26 cellular contexts compared by ENCODE assay signal in the genomic region with DNA sequence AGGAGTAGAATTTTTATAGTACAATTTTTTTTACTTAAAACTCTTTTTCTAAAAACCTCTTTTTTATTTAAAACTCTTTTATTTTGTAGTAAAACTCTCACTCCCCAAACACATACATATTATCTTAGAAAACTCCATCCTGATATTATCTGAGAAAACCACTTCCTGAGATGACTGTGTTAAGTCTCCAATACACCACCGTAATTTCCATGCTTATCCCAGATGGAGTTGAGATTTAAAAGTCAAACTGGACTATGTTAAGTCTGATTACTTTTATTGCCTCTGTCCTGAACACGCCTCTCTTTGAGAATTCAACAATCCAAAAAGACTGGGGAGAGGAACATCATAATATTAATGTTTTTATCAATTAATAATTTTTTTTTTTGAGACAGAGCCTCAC. TPM values are rescaled to one million over a fixed set of nuclear protein-coding genes. Genes with fewer than 3 reads are reported as not detected.
"Had no signal": no experiment of that assay in that cellular context is flagged by ENCODE, and none has a peak within 500 bp of the region (broad histone marks: within the 10 kb centered on the region; RNA-seq: fewer than 3 reads in every experiment).

No MANE protein-coding gene starts in this region.

- ATAC-seq: activated CD4-positive, alpha-beta T cell treated with anti-CD3 and anti-CD28 coated beads for 36 hours; activated CD8-positive, alpha-beta T cell treated with anti-CD3 and anti-CD28 coated beads, Interleukin-2, amount 10 ng/mL, durations not matched to agents 7 days and 5 days; effector memory CD8-positive, alpha-beta T cell; left colon; stimulated activated naive CD8-positive, alpha-beta T cell treated with anti-CD3 and anti-CD28 coated beads, Interleukin-15, Interleukin-2, amounts not matched to agents 100 U/mL and 50 U/mL, for 24 hours had no signal

- DNase-seq: activated CD4-positive, alpha-beta T cell treated with anti-CD3 and anti-CD28 coated beads for 36 hours; activated CD4-positive, CD25-positive, alpha-beta regulatory T cell; activated CD8-positive, alpha-beta T cell treated with anti-CD3 and anti-CD28 coated beads, Interleukin-2, amount 10 ng/mL, durations not matched to agents 7 days and 5 days; activated effector memory CD4-positive, alpha-beta T cell treated with Interleukin-2 at 50 U/mL for 16 hours; activated naive CD4-positive, alpha-beta T cell treated with Interleukin-2 at 50 U/mL for 16 hours; adrenal gland; aorta; dorsolateral prefrontal cortex; effector memory CD8-positive, alpha-beta T cell; kidney; left colon; naive B cell; ovary; right lobe of liver; stimulated activated CD4-positive, alpha-beta T cell treated with anti-CD3 and anti-CD28 coated beads, Interleukin-2, amount 100 ng/mL, for 48 hours; stimulated activated naive CD8-positive, alpha-beta T cell treated with anti-CD3 and anti-CD28 coated beads, Interleukin-15, Interleukin-2, amounts not matched to agents 100 U/mL and 50 U/mL, for 24 hours; testis; transverse colon had no signal

- H3K27ac Mint-ChIP-seq: activated CD4-positive, alpha-beta T cell treated with anti-CD3 and anti-CD28 coated beads for 36 hours; activated CD8-positive, alpha-beta T cell treated with anti-CD3 and anti-CD28 coated beads, Interleukin-2, amount 10 ng/mL, durations not matched to agents 7 days and 5 days; activated naive CD8-positive, alpha-beta T cell; brain; effector memory CD8-positive, alpha-beta T cell; mesothelial cell of epicardium; naive B cell; progenitor cell of endocrine pancreas; T-helper 2 cell treated with Interferon-gamma antibody and Interleukin-4, amounts not matched to agents 5 μg/mL and 100 μg/mL, for 36 hours had no signal

- H3K36me3 ChIP-seq: adrenal gland, ovary had no signal

- H3K27me3 Mint-ChIP-seq: activated CD4-positive, alpha-beta T cell treated with anti-CD3 and anti-CD28 coated beads for 36 hours; activated naive CD8-positive, alpha-beta T cell; brain; effector memory CD8-positive, alpha-beta T cell; progenitor cell of endocrine pancreas had no signal

- H3K27ac ChIP-seq: adrenal gland, coronary artery, dorsolateral prefrontal cortex, esophagus muscularis mucosa, ovary, testis, transverse colon had no signal

- H3K4me1 ChIP-seq: esophagus muscularis mucosa, testis, transverse colon had no signal

- H3K36me3 Mint-ChIP-seq: activated naive CD8-positive, alpha-beta T cell; brain; mesothelial cell of epicardium; naive B cell had no signal

- H3K27me3 ChIP-seq: adrenal gland, dorsolateral prefrontal cortex, esophagus muscularis mucosa, ovary, right lobe of liver, testis, transverse colon had no signal

- H3K9me3 Mint-ChIP-seq: brain; mesothelial cell of epicardium; T-helper 2 cell treated with Interferon-gamma antibody and Interleukin-4, amounts not matched to agents 5 μg/mL and 100 μg/mL, for 36 hours had no signal

- H3K4me3 ChIP-seq: adrenal gland, coronary artery, dorsolateral prefrontal cortex, esophagus muscularis mucosa, ovary, right lobe of liver, testis, transverse colon had no signal

- H3K4me3 Mint-ChIP-seq: activated CD4-positive, alpha-beta T cell treated with anti-CD3 and anti-CD28 coated beads for 36 hours; activated CD8-positive, alpha-beta T cell treated with anti-CD3 and anti-CD28 coated beads, Interleukin-2, amount 10 ng/mL, durations not matched to agents 7 days and 5 days; activated naive CD8-positive, alpha-beta T cell; brain; effector memory CD8-positive, alpha-beta T cell; mesothelial cell of epicardium; naive B cell; T-helper 2 cell treated with Interferon-gamma antibody and Interleukin-4, amounts not matched to agents 5 μg/mL and 100 μg/mL, for 36 hours had no signal

- H3K4me1 Mint-ChIP-seq: activated CD4-positive, alpha-beta T cell treated with anti-CD3 and anti-CD28 coated beads for 36 hours; brain; naive B cell had no signal

- H3K9me3 ChIP-seq: adrenal gland, esophagus muscularis mucosa, ovary, right lobe of liver, testis, transverse colon had no signal

RNA-seq across cellular contexts. Expression of a gene that starts 3.7 kb away (rescaled TPM):
- total RNA-seq: activated CD4-positive, alpha-beta T cell treated with anti-CD3 and anti-CD28 coated beads for 36 hours; activated CD8-positive, alpha-beta T cell treated with anti-CD3 and anti-CD28 coated beads, Interleukin-2, amount 10 ng/mL, durations not matched to agents 7 days and 5 days; frontal cortex had no signal
